Comparison of ENCODE assay signal across 9 cellular contexts in genomic region chr18:30280861-30281470, GRCh38.
DNase-seq lines count a peak whose midpoint lies in the region; ATAC-seq and TF ChIP-seq lines count a peak whose summit lies in the region.
"Had no signal": no experiment of that assay in that cellular context is flagged by ENCODE, and none has a peak within 500 bp of the region (broad histone marks: within the 10 kb centered on the region; RNA-seq: fewer than 3 reads in every experiment).

No MANE protein-coding gene starts in this region.

- H3K4me3 Mint-ChIP-seq in neural crest cell = no peak overlapping the region
- H3K4me3 Mint-ChIP-seq: activated B cell treated with CpG ODN at 0.5 μM for 24 hours had no signal

- no peaks in the 10 kb centered on the region for H3K9me3 Mint-ChIP-seq in neural crest cell
- H3K9me3 Mint-ChIP-seq: activated B cell treated with CpG ODN at 0.5 μM for 24 hours had no signal

- peak; percentile 34 for DNase-seq in Daoy (ENCODE audit: low read depth)
- DNase-seq in NCI-H82 (lab: John Stamatoyannopoulos, UW) = peak; percentile 75
- peak; percentile 30 to 42 for DNase-seq in dermis microvascular lymphatic vessel endothelial cell (ENCODE audit: low read depth in 2 of 2)
- DNase-seq in neural crest cell (ENCODE audit: low read depth, low spot score) = peak; percentile 56
- no peak for DNase-seq in ureter (ENCODE audit: low spot score)
- DNase-seq: activated B cell treated with CpG ODN at 0.5 μM for 24 hours had no signal

- no peaks in the 10 kb centered on the region for H3K4me1 Mint-ChIP-seq in neural crest cell
- H3K4me1 Mint-ChIP-seq: activated B cell treated with CpG ODN at 0.5 μM for 24 hours had no signal

- TF ChIP-seq CTCF in neural crest cell (conservative IDR thresholded peaks at IDR 0.05) = peak; percentile 83

- no peak overlapping the region for H3K27ac Mint-ChIP-seq in neural crest cell (ENCODE audit: unreplicated experiment)
- H3K27ac Mint-ChIP-seq: activated B cell treated with CpG ODN at 0.5 μM for 24 hours had no signal

- ATAC-seq in HG02798 (IDR thresholded peaks at IDR 0.05; ENCODE audit: poor library complexity, unreplicated experiment) (peak; percentile 57), GM21619 (IDR thresholded peaks at IDR 0.05; ENCODE audit: unreplicated experiment) (no peak), GM18858 (IDR thresholded peaks at IDR 0.05; ENCODE audit: unreplicated experiment) (no peak)

- H3K36me3 Mint-ChIP-seq in neural crest cell (ENCODE audit: low read depth) = no peaks in the 10 kb centered on the region

- no peaks in the 10 kb centered on the region for H3K27me3 Mint-ChIP-seq in neural crest cell (ENCODE audit: low read depth)
- H3K27me3 Mint-ChIP-seq: activated B cell treated with CpG ODN at 0.5 μM for 24 hours had no signal
